Comparison of ENCODE assay signal across 20 cellular contexts in genomic region chr17:12081720-12082119, GRCh38.
DNase-seq lines count a peak whose midpoint lies in the region; ATAC-seq and TF ChIP-seq lines count a peak whose summit lies in the region.
"Had no signal": no experiment of that assay in that cellular context is flagged by ENCODE, and none has a peak within 500 bp of the region (broad histone marks: within the 10 kb centered on the region; RNA-seq: fewer than 3 reads in every experiment).

No MANE protein-coding gene starts in this region.

- H3K4me3 ChIP-seq in right cardiac atrium (ENCODE audit: low read length), result no peak overlapping the region

- H3K27ac Mint-ChIP-seq in chondrocyte (ENCODE audit: unreplicated experiment), result peak overlapping the region; percentile 71
- H3K27ac Mint-ChIP-seq: HFFc6, IgD-negative memory B cell had no signal

- H3K9me3 Mint-ChIP-seq in chondrocyte (ENCODE audit: low read depth), result no peaks in the 10 kb centered on the region
- H3K9me3 Mint-ChIP-seq: HFFc6 had no signal

- no peaks in the 10 kb centered on the region for H3K27me3 Mint-ChIP-seq in chondrocyte (ENCODE audit: low read depth)
- H3K27me3 Mint-ChIP-seq: IgD-negative memory B cell had no signal

- 92% methylated on average over 8 of the region's 8 CpGs for WGBS in right cardiac atrium

- H3K36me3 Mint-ChIP-seq in chondrocyte (ENCODE audit: low read depth), result peaks cover 2% of the 10 kb centered on the region

- no peak overlapping the region for H3K4me3 Mint-ChIP-seq in chondrocyte (ENCODE audit: unreplicated experiment)
- H3K4me3 Mint-ChIP-seq: HFFc6, IgD-negative memory B cell had no signal

- H3K27ac ChIP-seq in right cardiac atrium (ENCODE audit: low read length), result no peak overlapping the region
- H3K27ac ChIP-seq: C4-2B, HL-60 had no signal

- H3K9me3 ChIP-seq in right cardiac atrium (ENCODE audit: control insufficient read depth, low read length), result no peaks in the 10 kb centered on the region

- intact Hi-C loops in right cardiac atrium (cut with DNase I) (no loop called here), cardiac septum (cut with DNase I) (no loop called here)

- no peak for TF ChIP-seq CTCF in chondrocyte (IDR thresholded peaks at IDR 0.05)

- H3K4me1 ChIP-seq in right cardiac atrium (ENCODE audit: control insufficient read depth, insufficient read depth, low read length), result peaks cover 3% of the 10 kb centered on the region

- ATAC-seq in right cardiac atrium (peak; percentile 26 to 32), left lobe of liver (peak; percentile 76), HG03432 (IDR thresholded peaks at IDR 0.05; ENCODE audit: unreplicated experiment) (no peak)

- H3K27me3 ChIP-seq in right cardiac atrium (ENCODE audit: control insufficient read depth, insufficient read depth), result no peaks in the 10 kb centered on the region

- DNase-seq in right cardiac atrium (peak in 1 of 3 donors; percentile 28), cardiac septum (ENCODE audit: low spot score) (no peak), chondrocyte (ENCODE audit: low spot score) (no peak), left lobe of liver (ENCODE audit: low spot score) (peak; percentile 49), AG08395 (ENCODE audit: low spot score) (no peak), AG08396 (ENCODE audit: low spot score) (no peak)
- DNase-seq: DMS79, HFFc6, Karpas-422, NCI-H1048, NCI-H1436, NCI-H1930, NCI-H226, NCI-H524, NCI-H82, SIG-M5 had no signal

- peaks cover 43% of the 10 kb centered on the region for H3K4me1 Mint-ChIP-seq in chondrocyte (ENCODE audit: low read depth)
